Comparison of ENCODE assay signal across 15 cellular contexts in the genomic region with DNA sequence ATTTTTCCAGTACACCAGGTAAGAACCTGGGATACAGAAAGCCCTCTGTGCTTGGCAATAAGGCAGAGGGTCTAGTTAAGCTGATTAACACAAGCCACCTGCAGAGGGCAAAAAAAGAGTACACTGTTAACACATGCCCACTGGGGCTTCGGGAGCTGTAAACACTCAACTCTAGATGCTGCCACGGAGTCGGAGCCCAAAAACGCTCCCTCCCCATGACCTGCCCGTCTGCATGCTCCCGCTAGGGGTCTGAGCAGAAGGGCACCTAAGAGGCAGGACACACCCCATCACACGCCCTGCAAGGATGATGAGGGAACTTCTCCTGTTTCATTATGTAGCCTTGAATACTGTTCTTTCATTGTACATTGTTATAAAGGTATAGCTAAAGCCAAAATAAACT.
"Had no signal": no experiment of that assay in that cellular context is flagged by ENCODE, and none has a peak within 500 bp of the region (broad histone marks: within the 10 kb centered on the region; RNA-seq: fewer than 3 reads in every experiment).

No MANE protein-coding gene starts in this region.

- H3K4me3 Mint-ChIP-seq: activated naive CD4-positive, alpha-beta T cell treated with anti-CD3 and anti-CD28 coated beads for 36 hours; activated naive CD8-positive, alpha-beta T cell treated with anti-CD3 and anti-CD28 coated beads, Interleukin-2, amount 50 U/mL, for 24 hours; activated T-helper 17 cell treated with anti-CD3 and anti-CD28 coated beads, Interleukin-2, amount 50 U/mL, for 72 hours; effector memory CD8-positive, alpha-beta T cell; neural crest cell had no signal

- H3K27me3 ChIP-seq: left lung, pancreas, sigmoid colon had no signal

- H3K27ac ChIP-seq: left lung, pancreas, sigmoid colon had no signal

- ATAC-seq: activated naive CD8-positive, alpha-beta T cell treated with anti-CD3 and anti-CD28 coated beads, Interleukin-2, amount 50 U/mL, for 24 hours; activated T-helper 17 cell treated with anti-CD3 and anti-CD28 coated beads, Interleukin-2, amount 50 U/mL, for 72 hours; effector memory CD8-positive, alpha-beta T cell; left lung; pancreas had no signal

- H3K36me3 ChIP-seq: left lung, pancreas, sigmoid colon had no signal

- H3K9me3 ChIP-seq: pancreas, sigmoid colon had no signal

- H3K4me3 ChIP-seq: left lung, pancreas, sigmoid colon had no signal

- H3K27ac Mint-ChIP-seq: activated naive CD4-positive, alpha-beta T cell treated with anti-CD3 and anti-CD28 coated beads for 36 hours; activated naive CD8-positive, alpha-beta T cell treated with anti-CD3 and anti-CD28 coated beads, Interleukin-2, amount 50 U/mL, for 24 hours; activated T-helper 17 cell treated with anti-CD3 and anti-CD28 coated beads, Interleukin-2, amount 50 U/mL, for 72 hours; effector memory CD8-positive, alpha-beta T cell had no signal

- H3K4me1 ChIP-seq: left lung, pancreas, sigmoid colon had no signal

- H3K4me1 Mint-ChIP-seq: activated naive CD8-positive, alpha-beta T cell treated with anti-CD3 and anti-CD28 coated beads, Interleukin-2, amount 50 U/mL, for 24 hours; activated T-helper 17 cell treated with anti-CD3 and anti-CD28 coated beads, Interleukin-2, amount 50 U/mL, for 72 hours; neural crest cell had no signal

- H3K27me3 Mint-ChIP-seq: activated naive CD8-positive, alpha-beta T cell treated with anti-CD3 and anti-CD28 coated beads, Interleukin-2, amount 50 U/mL, for 24 hours; activated T-helper 17 cell treated with anti-CD3 and anti-CD28 coated beads, Interleukin-2, amount 50 U/mL, for 72 hours; effector memory CD8-positive, alpha-beta T cell had no signal

- DNase-seq: activated CD4-positive, alpha-beta T cell treated with anti-CD3 and anti-CD28 coated beads, Interleukin-2, amount 50 U/mL, for 48 hours; activated CD4-positive, CD25-positive, alpha-beta regulatory T cell treated with anti-CD3 and anti-CD28 coated beads, Interleukin-2, amount 50 U/mL, for 72 hours; activated naive CD4-positive, alpha-beta T cell treated with anti-CD3 and anti-CD28 coated beads for 36 hours; activated naive CD8-positive, alpha-beta T cell treated with anti-CD3 and anti-CD28 coated beads, Interleukin-2, amount 50 U/mL, for 24 hours; cerebellar nuclear complex; dermis blood vessel endothelial cell; effector memory CD8-positive, alpha-beta T cell; head of caudate nucleus; mammary epithelial cell; sigmoid colon; stimulated activated CD4-positive, alpha-beta T cell treated with anti-CD3 and anti-CD28 coated beads, Interleukin-1b, Interleukin-23, amount 100 ng/mL, for 48 hours had no signal
